In the genomic region with DNA sequence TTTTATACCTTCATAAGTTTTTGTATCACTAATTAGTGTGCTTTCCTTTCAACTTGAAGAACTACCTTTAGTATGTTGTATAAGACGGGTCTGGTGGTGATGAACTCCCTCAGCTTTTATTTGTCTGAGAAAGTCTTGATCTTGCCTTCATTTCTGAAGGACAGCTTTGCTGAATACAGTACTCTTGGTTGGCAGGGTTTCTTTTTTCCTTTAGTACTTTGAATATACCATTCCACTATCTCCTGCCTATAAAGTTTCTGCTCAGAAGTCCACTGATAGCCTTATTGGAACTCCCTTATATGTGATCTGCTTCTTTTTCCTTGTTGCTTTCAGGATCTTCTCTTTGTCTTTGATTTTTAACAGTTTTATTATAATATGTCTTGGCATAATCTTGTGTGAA, we compare ENCODE assay signal across 7 cellular contexts.
"Had no signal": no experiment of that assay in that cellular context is flagged by ENCODE, and none has a peak within 500 bp of the region (broad histone marks: within the 10 kb centered on the region; RNA-seq: fewer than 3 reads in every experiment).

No MANE protein-coding gene starts in this region.

- H3K4me3 ChIP-seq: K562 had no signal

- DNase-seq: IMR-90, KBM-7, KG1 had no signal

- ATAC-seq: HepG2, K562 had no signal

- H3K27ac ChIP-seq: HL-60, KMS-11 had no signal
